ENCODE assay signal across 9 cellular contexts in the genomic region with DNA sequence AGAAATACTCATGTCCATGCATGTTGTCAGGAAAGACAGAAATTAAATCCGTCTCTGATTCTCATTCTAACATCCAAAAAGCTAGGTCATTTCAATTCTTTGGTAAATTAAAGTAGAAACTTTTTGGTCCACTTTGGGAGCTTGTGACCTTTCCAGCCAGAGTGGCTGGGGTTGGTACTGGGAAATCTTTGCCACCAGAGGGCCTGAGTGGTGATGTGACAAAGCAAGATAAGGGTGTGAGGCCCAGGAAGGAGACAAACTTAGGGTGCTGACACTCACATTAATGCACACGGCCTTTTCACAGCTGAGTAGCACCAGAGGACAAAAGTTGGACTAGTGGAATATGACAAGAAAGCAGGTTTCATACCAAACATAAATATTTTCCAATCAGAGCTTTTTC.
DNase-seq lines count a peak whose midpoint lies in the region; ATAC-seq and TF ChIP-seq lines count a peak whose summit lies in the region.
"Had no signal": no experiment of that assay in that cellular context is flagged by ENCODE, and none has a peak within 500 bp of the region (broad histone marks: within the 10 kb centered on the region; RNA-seq: fewer than 3 reads in every experiment).

No MANE protein-coding gene starts in this region.

- H3K27me3 ChIP-seq in fibroblast of lung (ENCODE audit: control insufficient read depth, insufficient read depth, low read length) (no peaks in the 10 kb centered on the region), ascending aorta (no peaks in the 10 kb centered on the region)

- peak; percentile 15 for DNase-seq in A172 (ENCODE audit: low spot score)
- DNase-seq in GM10266 (ENCODE audit: extremely low spot score): no peak
- peak; percentile 23 for DNase-seq in RPMI7951 (ENCODE audit: low read depth)
- DNase-seq in fibroblast of lung (ENCODE audit: low read depth in 2 of 2): no peak
- no peak for DNase-seq in ascending aorta (ENCODE audit: low spot score in 2 of 2)
- DNase-seq in T-helper 1 cell: no peak
- DNase-seq in DMS153 treated with DMSO at 0.1 percent for 48 hours (lab: John Stamatoyannopoulos, UW; ENCODE audit: unreplicated experiment): no peak
- DNase-seq: activated CD4-positive, alpha-beta T cell treated with anti-CD3 and anti-CD28 coated beads, Interleukin-2, amount 50 U/mL, for 48 hours had no signal

- H3K4me1 ChIP-seq in fibroblast of lung (ENCODE audit: control insufficient read depth, extremely low read depth, insufficient read depth, low read length): peaks cover 3% of the 10 kb centered on the region
- H3K4me1 ChIP-seq in ascending aorta: no peaks in the 10 kb centered on the region

- no peaks in the 10 kb centered on the region for H4K20me1 ChIP-seq in fibroblast of lung (ENCODE audit: control insufficient read depth, extremely low read depth, insufficient read depth, low read length)

- TF ChIP-seq CTCF in GM10266 (IDR thresholded peaks at IDR 0.05; ENCODE audit: control insufficient read depth, insufficient read depth, low read depth, missing control alignments) (peak; percentile 13), fibroblast of lung (conservative IDR thresholded peaks at IDR 0.05 in 1 of 2, IDR thresholded peaks at IDR 0.05 in 1 of 2; ENCODE audit: low read depth in 1 of 2, low read length in 2 of 2) (peak; percentile 2 to 21), ascending aorta (IDR thresholded peaks at IDR 0.05) (no peak)

- intact Hi-C loops in ascending aorta (cut with DNase I): loop anchor here (1.0 kb wide), 2 partner anchors 184 to 340 kb away; no protein-coding TSS in a partner anchor

- no peak overlapping the region for H2AFZ ChIP-seq in fibroblast of lung (ENCODE audit: low read length)

- H3K4me3 ChIP-seq in fibroblast of lung (replicated peaks in 1 of 4; ENCODE audit: control extremely low read depth in 1 of 4, insufficient read depth in 1 of 4, low read depth in 3 of 4, low read length in 4 of 4): no peak overlapping the region
- H3K4me3 ChIP-seq in ascending aorta: no peak overlapping the region

- ATAC-seq in GM18502 (IDR thresholded peaks at IDR 0.05; ENCODE audit: poor library complexity, unreplicated experiment): no peak

- H3K36me3 ChIP-seq in fibroblast of lung (ENCODE audit: control insufficient read depth, insufficient read depth, low read length): no peaks in the 10 kb centered on the region
- H3K36me3 ChIP-seq in ascending aorta: no peaks in the 10 kb centered on the region

- no peaks in the 10 kb centered on the region for H3K9me3 ChIP-seq in fibroblast of lung (ENCODE audit: control insufficient read depth, insufficient read depth, low read depth, low read length)
- no peaks in the 10 kb centered on the region for H3K9me3 ChIP-seq in ascending aorta

- no peak overlapping the region for H3K9ac ChIP-seq in fibroblast of lung (ENCODE audit: insufficient read depth, low read length)

- H3K27ac ChIP-seq in fibroblast of lung (ENCODE audit: insufficient read depth, low read length) (no peak overlapping the region), ascending aorta (no peak overlapping the region)

- H3K79me2 ChIP-seq in fibroblast of lung (ENCODE audit: control insufficient read depth, insufficient read depth, low read length): no peaks in the 10 kb centered on the region

- no peak overlapping the region for H3K4me2 ChIP-seq in fibroblast of lung (ENCODE audit: extremely low read depth, insufficient read depth, low read length)

Comparison
In these comparisons a context has a peak if more than half of its experiments do, and no peak if none do; other contexts are left out.
1. DNase-seq: peak in A172 (single experiment) and RPMI7951 (single experiment); none in GM10266 (single experiment), fibroblast of lung (0 of 2), ascending aorta (0 of 2), T-helper 1 cell (0 of 5) and DMS153 treated with DMSO at 0.1 percent for 48 hours (single experiment).
2. CTCF ChIP-seq: peak in GM10266 (single experiment) and fibroblast of lung (2 of 2); none in ascending aorta (0 of 3).